Comparison of ENCODE assay signal across 1 cellular context in the genomic region with DNA sequence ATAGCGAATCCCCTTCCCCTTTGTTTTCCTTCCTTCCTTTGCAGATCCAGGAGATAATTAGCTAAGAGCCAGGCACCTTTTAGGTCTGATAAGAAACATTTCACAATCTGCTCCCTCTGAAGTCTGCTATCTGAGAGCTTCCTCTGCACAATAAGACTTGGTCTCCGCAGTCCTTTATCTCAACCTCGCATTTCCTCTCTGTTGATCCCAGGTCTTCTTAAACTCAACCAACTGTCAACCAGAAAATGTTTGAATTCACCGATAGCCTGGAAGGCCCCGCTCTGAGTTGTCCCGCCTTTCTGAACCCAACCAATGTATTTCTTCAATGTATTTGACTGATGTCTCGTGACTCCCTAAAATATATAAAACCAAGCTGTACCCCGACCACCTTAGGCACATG.
TF ChIP-seq lines count a peak whose summit lies in the region.

No MANE protein-coding gene starts in this region.

TF ChIP-seq in K562, 482 proteins besides CTCF, POLR2A, EP300 and RAD21 (continued from another document and continues in another):
- TF ChIP-seq, protein P1, sequence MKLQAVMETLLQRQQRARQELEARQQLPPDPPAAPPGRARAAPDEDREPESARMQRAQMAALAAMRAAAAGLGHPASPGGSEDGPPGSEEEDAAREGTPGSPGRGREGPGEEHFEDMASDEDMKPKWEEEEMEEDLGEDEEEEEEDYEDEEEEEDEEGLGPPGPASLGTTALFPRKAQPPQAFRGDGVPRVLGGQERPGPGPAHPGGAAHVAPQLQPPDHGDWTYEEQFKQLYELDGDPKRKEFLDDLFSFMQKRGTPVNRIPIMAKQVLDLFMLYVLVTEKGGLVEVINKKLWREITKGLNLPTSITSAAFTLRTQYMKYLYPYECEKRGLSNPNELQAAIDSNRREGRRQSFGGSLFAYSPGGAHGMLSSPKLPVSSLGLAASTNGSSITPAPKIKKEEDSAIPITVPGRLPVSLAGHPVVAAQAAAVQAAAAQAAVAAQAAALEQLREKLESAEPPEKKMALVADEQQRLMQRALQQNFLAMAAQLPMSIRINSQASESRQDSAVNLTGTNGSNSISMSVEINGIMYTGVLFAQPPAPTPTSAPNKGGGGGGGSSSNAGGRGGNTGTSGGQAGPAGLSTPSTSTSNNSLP (IDR thresholded peaks at IDR 0.05; ENCODE audit: borderline replicate concordance, low read depth, low read length), result no peak
- TF ChIP-seq, protein P2, sequence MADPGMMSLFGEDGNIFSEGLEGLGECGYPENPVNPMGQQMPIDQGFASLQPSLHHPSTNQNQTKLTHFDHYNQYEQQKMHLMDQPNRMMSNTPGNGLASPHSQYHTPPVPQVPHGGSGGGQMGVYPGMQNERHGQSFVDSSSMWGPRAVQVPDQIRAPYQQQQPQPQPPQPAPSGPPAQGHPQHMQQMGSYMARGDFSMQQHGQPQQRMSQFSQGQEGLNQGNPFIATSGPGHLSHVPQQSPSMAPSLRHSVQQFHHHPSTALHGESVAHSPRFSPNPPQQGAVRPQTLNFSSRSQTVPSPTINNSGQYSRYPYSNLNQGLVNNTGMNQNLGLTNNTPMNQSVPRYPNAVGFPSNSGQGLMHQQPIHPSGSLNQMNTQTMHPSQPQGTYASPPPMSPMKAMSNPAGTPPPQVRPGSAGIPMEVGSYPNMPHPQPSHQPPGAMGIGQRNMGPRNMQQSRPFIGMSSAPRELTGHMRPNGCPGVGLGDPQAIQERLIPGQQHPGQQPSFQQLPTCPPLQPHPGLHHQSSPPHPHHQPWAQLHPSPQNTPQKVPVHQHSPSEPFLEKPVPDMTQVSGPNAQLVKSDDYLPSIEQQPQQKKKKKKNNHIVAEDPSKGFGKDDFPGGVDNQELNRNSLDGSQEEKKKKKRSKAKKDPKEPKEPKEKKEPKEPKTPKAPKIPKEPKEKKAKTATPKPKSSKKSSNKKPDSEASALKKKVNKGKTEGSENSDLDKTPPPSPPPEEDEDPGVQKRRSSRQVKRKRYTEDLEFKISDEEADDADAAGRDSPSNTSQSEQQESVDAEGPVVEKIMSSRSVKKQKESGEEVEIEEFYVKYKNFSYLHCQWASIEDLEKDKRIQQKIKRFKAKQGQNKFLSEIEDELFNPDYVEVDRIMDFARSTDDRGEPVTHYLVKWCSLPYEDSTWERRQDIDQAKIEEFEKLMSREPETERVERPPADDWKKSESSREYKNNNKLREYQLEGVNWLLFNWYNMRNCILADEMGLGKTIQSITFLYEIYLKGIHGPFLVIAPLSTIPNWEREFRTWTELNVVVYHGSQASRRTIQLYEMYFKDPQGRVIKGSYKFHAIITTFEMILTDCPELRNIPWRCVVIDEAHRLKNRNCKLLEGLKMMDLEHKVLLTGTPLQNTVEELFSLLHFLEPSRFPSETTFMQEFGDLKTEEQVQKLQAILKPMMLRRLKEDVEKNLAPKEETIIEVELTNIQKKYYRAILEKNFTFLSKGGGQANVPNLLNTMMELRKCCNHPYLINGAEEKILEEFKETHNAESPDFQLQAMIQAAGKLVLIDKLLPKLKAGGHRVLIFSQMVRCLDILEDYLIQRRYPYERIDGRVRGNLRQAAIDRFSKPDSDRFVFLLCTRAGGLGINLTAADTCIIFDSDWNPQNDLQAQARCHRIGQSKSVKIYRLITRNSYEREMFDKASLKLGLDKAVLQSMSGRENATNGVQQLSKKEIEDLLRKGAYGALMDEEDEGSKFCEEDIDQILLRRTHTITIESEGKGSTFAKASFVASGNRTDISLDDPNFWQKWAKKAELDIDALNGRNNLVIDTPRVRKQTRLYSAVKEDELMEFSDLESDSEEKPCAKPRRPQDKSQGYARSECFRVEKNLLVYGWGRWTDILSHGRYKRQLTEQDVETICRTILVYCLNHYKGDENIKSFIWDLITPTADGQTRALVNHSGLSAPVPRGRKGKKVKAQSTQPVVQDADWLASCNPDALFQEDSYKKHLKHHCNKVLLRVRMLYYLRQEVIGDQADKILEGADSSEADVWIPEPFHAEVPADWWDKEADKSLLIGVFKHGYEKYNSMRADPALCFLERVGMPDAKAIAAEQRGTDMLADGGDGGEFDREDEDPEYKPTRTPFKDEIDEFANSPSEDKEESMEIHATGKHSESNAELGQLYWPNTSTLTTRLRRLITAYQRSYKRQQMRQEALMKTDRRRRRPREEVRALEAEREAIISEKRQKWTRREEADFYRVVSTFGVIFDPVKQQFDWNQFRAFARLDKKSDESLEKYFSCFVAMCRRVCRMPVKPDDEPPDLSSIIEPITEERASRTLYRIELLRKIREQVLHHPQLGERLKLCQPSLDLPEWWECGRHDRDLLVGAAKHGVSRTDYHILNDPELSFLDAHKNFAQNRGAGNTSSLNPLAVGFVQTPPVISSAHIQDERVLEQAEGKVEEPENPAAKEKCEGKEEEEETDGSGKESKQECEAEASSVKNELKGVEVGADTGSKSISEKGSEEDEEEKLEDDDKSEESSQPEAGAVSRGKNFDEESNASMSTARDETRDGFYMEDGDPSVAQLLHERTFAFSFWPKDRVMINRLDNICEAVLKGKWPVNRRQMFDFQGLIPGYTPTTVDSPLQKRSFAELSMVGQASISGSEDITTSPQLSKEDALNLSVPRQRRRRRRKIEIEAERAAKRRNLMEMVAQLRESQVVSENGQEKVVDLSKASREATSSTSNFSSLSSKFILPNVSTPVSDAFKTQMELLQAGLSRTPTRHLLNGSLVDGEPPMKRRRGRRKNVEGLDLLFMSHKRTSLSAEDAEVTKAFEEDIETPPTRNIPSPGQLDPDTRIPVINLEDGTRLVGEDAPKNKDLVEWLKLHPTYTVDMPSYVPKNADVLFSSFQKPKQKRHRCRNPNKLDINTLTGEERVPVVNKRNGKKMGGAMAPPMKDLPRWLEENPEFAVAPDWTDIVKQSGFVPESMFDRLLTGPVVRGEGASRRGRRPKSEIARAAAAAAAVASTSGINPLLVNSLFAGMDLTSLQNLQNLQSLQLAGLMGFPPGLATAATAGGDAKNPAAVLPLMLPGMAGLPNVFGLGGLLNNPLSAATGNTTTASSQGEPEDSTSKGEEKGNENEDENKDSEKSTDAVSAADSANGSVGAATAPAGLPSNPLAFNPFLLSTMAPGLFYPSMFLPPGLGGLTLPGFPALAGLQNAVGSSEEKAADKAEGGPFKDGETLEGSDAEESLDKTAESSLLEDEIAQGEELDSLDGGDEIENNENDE (IDR thresholded peaks at IDR 0.05; ENCODE audit: low read depth, low read length), result no peak
- TF ChIP-seq HDAC1 (IDR thresholded peaks at IDR 0.05) (peak in 1 of 2 experiments; percentile 69; a peak in 3 of 4 replicates), NRF1 (conservative IDR thresholded peaks at IDR 0.05 in 1 of 2, IDR thresholded peaks at IDR 0.05 in 1 of 2) (no peak), BRF2 (IDR thresholded peaks at IDR 0.05; ENCODE audit: borderline replicate concordance, insufficient read depth, insufficient read length) (no peak), SMARCE1 (IDR thresholded peaks at IDR 0.05) (peak; percentile 90), KDM5B (IDR thresholded peaks at IDR 0.05; ENCODE audit: insufficient replicate concordance, low read depth, low read length) (no peak), FUS (optimal IDR thresholded peaks at IDR 0.05; ENCODE audit: low read depth, low read length) (no peak), HNRNPK (IDR thresholded peaks at IDR 0.05; ENCODE audit: low read depth, low read length, poor library complexity, severe bottlenecking) (no peak), NR2F6 (CRISPR knock-in tag; IDR thresholded peaks at IDR 0.05) (no peak), NR2C1 (IDR thresholded peaks at IDR 0.05) (peak; percentile 42; the same call in 1 of the 2 replicates), NR2C1 (tag; IDR thresholded peaks at IDR 0.05) (no peak), TGIF2 (CRISPR knock-in tag; IDR thresholded peaks at IDR 0.05) (no peak), E2F3 (CRISPR knock-in tag; IDR thresholded peaks at IDR 0.05) (no peak), BACH1 (tag; IDR thresholded peaks at IDR 0.05) (no peak), ZNF507 (tag; conservative IDR thresholded peaks at IDR 0.05) (no peak), OTX1 (CRISPR knock-in tag; IDR thresholded peaks at IDR 0.05) (no peak), CCAR2 (IDR thresholded peaks at IDR 0.05; ENCODE audit: low read depth, low read length) (no peak), DDX20 (tag; IDR thresholded peaks at IDR 0.05; ENCODE audit: low read depth) (no peak), SREBF1 (IDR thresholded peaks at IDR 0.05; ENCODE audit: borderline replicate concordance, low read depth, low read length) (no peak), GABPB2 (CRISPR knock-in tag; conservative IDR thresholded peaks at IDR 0.05) (no peak), ZNF253 (CRISPR knock-in tag; conservative IDR thresholded peaks at IDR 0.05) (no peak), SAFB (IDR thresholded peaks at IDR 0.05; ENCODE audit: borderline replicate concordance, low read depth, low read length) (no peak), HIVEP1 (CRISPR knock-in tag; IDR thresholded peaks at IDR 0.05) (no peak), TARDBP (IDR thresholded peaks at IDR 0.05) (no peak), MTA1 (IDR thresholded peaks at IDR 0.05; ENCODE audit: borderline replicate concordance) (peak; percentile 71), ZBTB7A (IDR thresholded peaks at IDR 0.05; ENCODE audit: borderline replicate concordance, control insufficient read depth, low read depth, low read length) (no peak), ZNF41 (CRISPR knock-in tag; conservative IDR thresholded peaks at IDR 0.05) (no peak), POLR2B (IDR thresholded peaks at IDR 0.05; ENCODE audit: low read depth, partially characterized antibody) (no peak), ZBTB1 (CRISPR knock-in tag; IDR thresholded peaks at IDR 0.05; ENCODE audit: borderline replicate concordance, low read depth) (no peak), RB1 (IDR thresholded peaks at IDR 0.05; ENCODE audit: low read depth) (no peak), ZNF239 (CRISPR knock-in tag; IDR thresholded peaks at IDR 0.05) (no peak), ELF2 (CRISPR knock-in tag; IDR thresholded peaks at IDR 0.05) (no peak), PURB (CRISPR knock-in tag; IDR thresholded peaks at IDR 0.05; ENCODE audit: low read depth) (no peak), KLF10 (CRISPR knock-in tag; IDR thresholded peaks at IDR 0.05) (no peak)
- TF ChIP-seq, protein P3, sequence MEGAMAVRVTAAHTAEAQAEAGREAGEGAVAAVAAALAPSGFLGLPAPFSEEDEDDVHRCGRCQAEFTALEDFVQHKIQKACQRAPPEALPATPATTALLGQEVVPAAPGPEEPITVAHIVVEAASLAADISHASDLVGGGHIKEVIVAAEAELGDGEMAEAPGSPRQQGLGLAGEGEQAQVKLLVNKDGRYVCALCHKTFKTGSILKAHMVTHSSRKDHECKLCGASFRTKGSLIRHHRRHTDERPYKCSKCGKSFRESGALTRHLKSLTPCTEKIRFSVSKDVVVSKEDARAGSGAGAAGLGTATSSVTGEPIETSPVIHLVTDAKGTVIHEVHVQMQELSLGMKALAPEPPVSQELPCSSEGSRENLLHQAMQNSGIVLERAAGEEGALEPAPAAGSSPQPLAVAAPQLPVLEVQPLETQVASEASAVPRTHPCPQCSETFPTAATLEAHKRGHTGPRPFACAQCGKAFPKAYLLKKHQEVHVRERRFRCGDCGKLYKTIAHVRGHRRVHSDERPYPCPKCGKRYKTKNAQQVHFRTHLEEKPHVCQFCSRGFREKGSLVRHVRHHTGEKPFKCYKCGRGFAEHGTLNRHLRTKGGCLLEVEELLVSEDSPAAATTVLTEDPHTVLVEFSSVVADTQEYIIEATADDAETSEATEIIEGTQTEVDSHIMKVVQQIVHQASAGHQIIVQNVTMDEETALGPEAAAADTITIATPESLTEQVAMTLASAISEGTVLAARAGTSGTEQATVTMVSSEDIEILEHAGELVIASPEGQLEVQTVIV (CRISPR knock-in tag; IDR thresholded peaks at IDR 0.05; ENCODE audit: borderline replicate concordance), result no peak
- TF ChIP-seq, protein P4, sequence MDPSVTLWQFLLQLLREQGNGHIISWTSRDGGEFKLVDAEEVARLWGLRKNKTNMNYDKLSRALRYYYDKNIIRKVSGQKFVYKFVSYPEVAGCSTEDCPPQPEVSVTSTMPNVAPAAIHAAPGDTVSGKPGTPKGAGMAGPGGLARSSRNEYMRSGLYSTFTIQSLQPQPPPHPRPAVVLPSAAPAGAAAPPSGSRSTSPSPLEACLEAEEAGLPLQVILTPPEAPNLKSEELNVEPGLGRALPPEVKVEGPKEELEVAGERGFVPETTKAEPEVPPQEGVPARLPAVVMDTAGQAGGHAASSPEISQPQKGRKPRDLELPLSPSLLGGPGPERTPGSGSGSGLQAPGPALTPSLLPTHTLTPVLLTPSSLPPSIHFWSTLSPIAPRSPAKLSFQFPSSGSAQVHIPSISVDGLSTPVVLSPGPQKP (CRISPR knock-in tag; IDR thresholded peaks at IDR 0.05), result no peak
- TF ChIP-seq, protein P5, sequence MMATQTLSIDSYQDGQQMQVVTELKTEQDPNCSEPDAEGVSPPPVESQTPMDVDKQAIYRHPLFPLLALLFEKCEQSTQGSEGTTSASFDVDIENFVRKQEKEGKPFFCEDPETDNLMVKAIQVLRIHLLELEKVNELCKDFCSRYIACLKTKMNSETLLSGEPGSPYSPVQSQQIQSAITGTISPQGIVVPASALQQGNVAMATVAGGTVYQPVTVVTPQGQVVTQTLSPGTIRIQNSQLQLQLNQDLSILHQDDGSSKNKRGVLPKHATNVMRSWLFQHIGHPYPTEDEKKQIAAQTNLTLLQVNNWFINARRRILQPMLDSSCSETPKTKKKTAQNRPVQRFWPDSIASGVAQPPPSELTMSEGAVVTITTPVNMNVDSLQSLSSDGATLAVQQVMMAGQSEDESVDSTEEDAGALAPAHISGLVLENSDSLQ (IDR thresholded peaks at IDR 0.05), result peak; percentile 92
- TF ChIP-seq, protein P6, sequence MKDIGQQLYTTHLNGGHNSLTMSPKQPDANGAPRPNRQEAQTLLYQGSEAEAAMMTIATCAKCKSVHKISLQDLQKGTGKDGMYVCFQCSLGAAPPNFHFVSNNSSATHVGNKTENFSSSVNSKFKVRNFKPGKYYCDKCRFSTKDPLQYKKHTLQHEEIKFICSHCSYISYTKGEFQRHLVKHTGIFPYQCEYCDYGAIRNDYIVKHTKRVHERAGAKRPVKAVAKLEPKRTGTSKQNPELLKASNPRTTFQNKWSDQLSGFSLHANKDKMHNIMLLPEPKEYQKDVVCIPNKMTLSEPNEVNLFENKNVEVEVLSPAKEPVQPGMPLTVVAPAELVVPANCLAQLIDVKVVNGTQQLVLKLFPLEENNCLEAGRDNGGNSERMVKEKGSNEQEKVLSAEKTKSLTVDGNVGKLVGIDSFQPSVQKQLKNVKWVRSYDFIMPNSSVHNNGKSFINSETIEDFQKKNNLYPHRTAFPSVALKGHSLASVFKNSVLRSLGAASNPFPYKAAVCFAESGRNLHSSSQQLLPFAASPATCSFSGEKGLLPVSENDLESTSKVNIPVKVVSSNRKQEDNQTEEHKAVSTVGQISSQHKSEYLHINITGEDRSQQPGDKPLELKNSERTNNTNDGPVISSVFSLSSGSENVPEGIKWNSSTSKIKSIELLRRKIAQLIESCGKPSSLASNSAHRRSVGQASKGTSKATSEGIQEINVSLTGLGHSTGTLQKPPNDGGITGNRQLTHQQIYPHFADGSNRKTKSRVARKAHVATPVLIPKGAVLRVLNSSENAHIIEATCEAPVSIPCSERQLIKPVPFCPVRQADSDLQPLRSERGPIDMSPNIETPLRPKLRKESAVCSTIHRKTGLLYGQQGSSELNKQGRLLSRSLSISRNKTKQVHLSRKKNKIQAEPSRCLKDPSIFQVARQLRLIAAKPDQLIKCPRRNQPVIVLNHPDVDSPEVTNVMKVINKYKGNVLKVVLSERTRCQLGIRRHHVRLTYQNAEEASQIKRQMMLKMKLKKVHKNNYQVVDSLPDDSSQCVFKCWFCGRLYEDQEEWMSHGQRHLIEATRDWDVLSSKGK (CRISPR knock-in tag; IDR thresholded peaks at IDR 0.05), result no peak
